Comparison of ENCODE assay signal across 9 cellular contexts in the genomic region with DNA sequence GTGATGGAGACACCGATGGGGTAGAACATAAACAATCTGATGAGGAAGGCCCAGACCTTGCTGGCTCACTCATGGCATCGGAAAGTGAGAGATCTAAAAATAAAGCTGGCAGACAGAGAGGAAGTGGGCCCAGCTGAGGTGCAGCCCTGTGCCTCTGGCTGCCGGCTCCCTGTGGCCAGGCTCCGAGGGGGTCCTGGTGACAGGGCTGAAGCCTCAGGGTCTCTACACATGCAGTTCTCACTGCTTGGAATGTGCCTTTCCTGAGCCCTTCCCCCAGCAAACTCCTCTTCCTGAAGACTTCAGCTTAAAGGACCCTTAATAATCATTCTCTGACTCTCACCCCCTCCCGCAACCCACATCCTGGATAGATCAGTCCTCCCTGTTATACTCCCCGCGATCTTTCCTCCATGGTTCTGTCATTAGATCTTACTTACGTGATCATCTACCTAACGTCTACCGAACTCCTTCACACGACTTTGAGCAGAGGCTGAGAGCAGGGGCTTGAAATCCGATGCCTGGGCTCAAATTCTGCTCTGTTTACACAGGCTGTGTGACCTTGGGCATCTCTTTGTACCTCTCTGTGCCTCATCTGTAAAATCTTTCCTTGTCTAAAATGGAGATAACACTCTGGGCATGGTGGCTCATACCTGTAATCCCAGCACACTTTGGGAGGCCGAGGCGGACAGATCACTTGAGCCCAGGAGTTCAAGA. TPM values are rescaled to one million over a fixed set of nuclear protein-coding genes. Genes with fewer than 3 reads are reported as not detected.
DNase-seq lines count a peak whose midpoint lies in the region; ATAC-seq and TF ChIP-seq lines count a peak whose summit lies in the region.
"Had no signal": no experiment of that assay in that cellular context is flagged by ENCODE, and none has a peak within 500 bp of the region (broad histone marks: within the 10 kb centered on the region; RNA-seq: fewer than 3 reads in every experiment).

No MANE protein-coding gene starts in this region.

- no peaks in the 10 kb centered on the region for H3K27me3 Mint-ChIP-seq in stimulated activated memory B cell treated with anti-CD40 and anti-IgM and Interleukin-4, amounts not matched to agents 10 μg/mL and 1 μg/mL and 100 μg/mL, for 72 hours

- CTCF ChIA-PET in mammary epithelial cell (lab: Charles Lee; ENCODE audit: low non-redundant PET), result no interaction called here

- no peak overlapping the region for H3K9ac ChIP-seq in mammary epithelial cell (ENCODE audit: insufficient read depth, low read length)

- H3K9me3 ChIP-seq in heart right ventricle (no peaks in the 10 kb centered on the region), mammary epithelial cell (replicated peaks; ENCODE audit: insufficient read depth, low read length) (no peaks in the 10 kb centered on the region)
- H3K9me3 ChIP-seq: SJSA1 had no signal

- no peaks in the 10 kb centered on the region for H4K20me1 ChIP-seq in mammary epithelial cell (ENCODE audit: insufficient read depth, low read length)

- intact Hi-C loops in heart right ventricle (cut with DNase I), result no loop called here
- intact Hi-C loops in mammary epithelial cell (cut with micrococcal nuclease), result no loop called here

- H3K4me3 ChIP-seq in heart right ventricle (no peak overlapping the region), mammary epithelial cell (replicated peaks in 1 of 3; ENCODE audit: insufficient read depth in 1 of 3, low read depth in 2 of 3, low read length in 3 of 3) (no peak overlapping the region)
- H3K4me3 ChIP-seq: SJSA1 had no signal

- H2AFZ ChIP-seq in mammary epithelial cell (ENCODE audit: low read depth, low read length), result no peak overlapping the region

- in situ Hi-C loops in mammary epithelial cell (cut with MboI; ENCODE audit: low sequenced_read_pairs in 2 of 2), result no loop called here

- ATAC-seq in GM19025 (IDR thresholded peaks at IDR 0.05; ENCODE audit: low read depth, unreplicated experiment), result peak; percentile 63
- peak; percentile 70 for ATAC-seq in HG03354 (IDR thresholded peaks at IDR 0.05; ENCODE audit: poor library complexity, severe bottlenecking, unreplicated experiment)
- peak; percentile 41 to 83 (median 72) for ATAC-seq in heart right ventricle
- peak; percentile 89 for ATAC-seq in stimulated activated memory B cell treated with anti-CD40 and anti-IgM and Interleukin-4, amounts not matched to agents 10 μg/mL and 1 μg/mL and 100 μg/mL, for 72 hours

- no peaks in the 10 kb centered on the region for H3K36me3 ChIP-seq in heart right ventricle
- no peaks in the 10 kb centered on the region for H3K36me3 ChIP-seq in mammary epithelial cell (ENCODE audit: insufficient read depth, low read length)
- H3K36me3 ChIP-seq: SJSA1 had no signal

- peak overlapping the region in 8 of 10 donors; percentile 13 to 52 (median 42) for H3K27ac ChIP-seq in heart right ventricle
- no peak overlapping the region for H3K27ac ChIP-seq in mammary epithelial cell (ENCODE audit: insufficient read depth, low read depth, low read length)
- H3K27ac ChIP-seq: SJSA1 had no signal

- peak overlapping the region; percentile 49 for H3K4me3 Mint-ChIP-seq in stimulated activated memory B cell treated with anti-CD40 and anti-IgM and Interleukin-4, amounts not matched to agents 10 μg/mL and 1 μg/mL and 100 μg/mL, for 72 hours

- H3K27me3 ChIP-seq in heart right ventricle (no peaks in the 10 kb centered on the region), mammary epithelial cell (ENCODE audit: insufficient read depth, low read length) (peaks cover 3% of the 10 kb centered on the region)
- H3K27me3 ChIP-seq: SJSA1 had no signal

- dilution Hi-C loops in mammary epithelial cell (cut with HindIII; ENCODE audit: low sequenced_read_pairs), result no loop called here

- H3K4me1 ChIP-seq in heart right ventricle, result peaks cover 0 to 24% (median 11%) of the 10 kb centered on the region in 9 donors
- peaks cover 6% of the 10 kb centered on the region for H3K4me1 ChIP-seq in mammary epithelial cell (ENCODE audit: insufficient read depth, low read length)
- H3K4me1 ChIP-seq: SJSA1 had no signal

- no peaks in the 10 kb centered on the region for H3K36me3 Mint-ChIP-seq in stimulated activated memory B cell treated with anti-CD40 and anti-IgM and Interleukin-4, amounts not matched to agents 10 μg/mL and 1 μg/mL and 100 μg/mL, for 72 hours

- H3K9me3 Mint-ChIP-seq in stimulated activated memory B cell treated with anti-CD40 and anti-IgM and Interleukin-4, amounts not matched to agents 10 μg/mL and 1 μg/mL and 100 μg/mL, for 72 hours, result no peaks in the 10 kb centered on the region

- BruUV-seq in mammary epithelial cell (replicated peaks; lab: Mats Ljungman, UMichigan), result no TSS peak

- no peak for TF ChIP-seq CTCF in heart right ventricle (IDR thresholded peaks at IDR 0.05)
- no peak for TF ChIP-seq CTCF in mammary epithelial cell (conservative IDR thresholded peaks at IDR 0.05 in 1 of 2, IDR thresholded peaks at IDR 0.05 in 1 of 2; ENCODE audit: extremely low read depth in 1 of 2, insufficient read depth in 1 of 2, low read depth in 1 of 2, low read length in 2 of 2)

- peak; percentile 43 to 52 for DNase-seq in activated CD4-positive, alpha-beta T cell treated with anti-CD3 and anti-CD28 coated beads for 4 hours
- no peak for DNase-seq in heart right ventricle
- no peak for DNase-seq in mammary epithelial cell
- no peak for DNase-seq in iPS-NIHi11 (ENCODE audit: low spot score)
- DNase-seq in NCI-H446 treated with DMSO at 0.1 percent for 48 hours (lab: John Stamatoyannopoulos, UW), result no peak

- WGBS in heart right ventricle, 2 donors, result 41 to 43% methylated on average over 14 of the region's 14 CpGs
- WGBS in mammary epithelial cell (ENCODE audit: low coverage, missing lambda C conversion rate), result 89% methylated on average over 14 of the region's 14 CpGs

- no peak overlapping the region for H3K4me2 ChIP-seq in mammary epithelial cell (ENCODE audit: insufficient read depth, low read depth, low read length)

- H3K4me1 Mint-ChIP-seq in stimulated activated memory B cell treated with anti-CD40 and anti-IgM and Interleukin-4, amounts not matched to agents 10 μg/mL and 1 μg/mL and 100 μg/mL, for 72 hours, result peaks cover 84% of the 10 kb centered on the region

- peak overlapping the region; percentile 94 for H3K27ac Mint-ChIP-seq in stimulated activated memory B cell treated with anti-CD40 and anti-IgM and Interleukin-4, amounts not matched to agents 10 μg/mL and 1 μg/mL and 100 μg/mL, for 72 hours

- H3K79me2 ChIP-seq in mammary epithelial cell (ENCODE audit: insufficient read depth, low read length), result no peaks in the 10 kb centered on the region

RNA-seq across cellular contexts. Expression of gene CRB2, which starts 33.1 kb away (rescaled TPM):
- total RNA-seq in heart right ventricle (under 1 TPM in 2 of 10 donors, not detected in 8; 0.09 to 0.24 TPM), mammary epithelial cell (under 1 TPM in 1 of 2 donors, not detected in 1; 0.17 TPM)
- polyA plus RNA-seq in heart right ventricle (under 1 TPM in 1 of 2 donors, not detected in 1; 0.01 TPM), mammary epithelial cell (not detected)
- not detected for polyA minus RNA-seq in mammary epithelial cell
- total RNA-seq: SJSA1 had no signal

RNA-seq across cellular contexts. Expression of gene STRBP, which starts 54.5 kb away (rescaled TPM):
- total RNA-seq in heart right ventricle (10 to 100 TPM; 10.5 to 22.2 (median 13.8) TPM), mammary epithelial cell (10 to 100 TPM; 10.8 to 11.6 TPM)
- polyA plus RNA-seq in heart right ventricle (10 to 100 TPM; 11.4 to 15.2 TPM), mammary epithelial cell (7.9 TPM)
- polyA minus RNA-seq in mammary epithelial cell, result 11.2 TPM

Comparison
In these comparisons a context has a peak if more than half of its experiments do, and no peak if none do; other contexts are left out.
1. DNase-seq: peak in activated CD4-positive, alpha-beta T cell treated with anti-CD3 and anti-CD28 coated beads for 4 hours (2 of 2); none in heart right ventricle (0 of 2), mammary epithelial cell (single experiment), iPS-NIHi11 (single experiment) and NCI-H446 treated with DMSO at 0.1 percent for 48 hours (single experiment).
2. Peak in every context shown above with its lines, with median percentiles within 50 percentile points of each other: ATAC-seq.